8 cellular contexts compared by ENCODE assay signal in the genomic region with DNA sequence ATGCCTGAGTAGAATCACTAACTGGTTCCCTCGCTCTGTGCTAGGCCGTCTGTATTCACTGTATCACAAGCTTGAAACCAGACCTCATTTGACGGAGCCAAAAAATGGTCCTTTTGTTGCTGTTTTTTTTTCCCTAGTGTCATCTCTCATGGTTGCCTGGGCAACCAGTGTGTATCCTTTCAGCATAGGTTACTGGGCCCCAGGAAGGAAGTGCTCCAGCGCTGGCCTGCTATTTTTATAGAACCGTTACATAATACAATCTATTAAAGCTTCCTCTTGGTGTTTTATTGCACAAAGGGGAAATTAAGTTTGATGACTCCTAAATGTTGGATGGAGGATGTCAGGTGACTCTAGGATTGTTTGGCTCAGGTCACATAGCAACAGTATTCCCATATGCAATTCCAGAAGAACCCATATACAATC.
DNase-seq lines count a peak whose midpoint lies in the region; ATAC-seq lines count a peak whose summit lies in the region.

No MANE protein-coding gene starts in this region.

- ATAC-seq in GM21447 (IDR thresholded peaks at IDR 0.05; ENCODE audit: unreplicated experiment) (peak; percentile 72), GM18873 (IDR thresholded peaks at IDR 0.05; ENCODE audit: low FRiP score, unreplicated experiment) (no peak)

- H3K27ac Mint-ChIP-seq in activated naive CD8-positive, alpha-beta T cell treated with anti-CD3 and anti-CD28 coated beads for 36 hours: peak overlapping the region; percentile 40

- peaks cover 2% of the 10 kb centered on the region for H3K36me3 Mint-ChIP-seq in activated naive CD8-positive, alpha-beta T cell treated with anti-CD3 and anti-CD28 coated beads for 36 hours

- no peak overlapping the region for H3K4me3 Mint-ChIP-seq in activated naive CD8-positive, alpha-beta T cell treated with anti-CD3 and anti-CD28 coated beads for 36 hours

- H3K4me1 Mint-ChIP-seq in activated naive CD8-positive, alpha-beta T cell treated with anti-CD3 and anti-CD28 coated beads for 36 hours: peaks cover 18% of the 10 kb centered on the region

- DNase-seq in CD1c-positive myeloid dendritic cell (ENCODE audit: extremely low spot score) (peak; percentile 81), NCI-H2081 (lab: John Stamatoyannopoulos, UW) (peak; percentile 75 to 84), iPS-NIHi11 (ENCODE audit: low spot score) (peak; percentile 23), DMS 273 (lab: John Stamatoyannopoulos, UW; ENCODE audit: unreplicated experiment) (no peak)
- DNase-seq in activated naive CD8-positive, alpha-beta T cell treated with anti-CD3 and anti-CD28 coated beads for 36 hours: peak; percentile 41
- peak; percentile 5 for DNase-seq in stimulated activated CD8-positive, alpha-beta memory T cell treated with anti-CD3 and anti-CD28 coated beads, Interleukin-4, amount 100 ng/mL, for 1 hour (ENCODE audit: low read depth in 2 of 2, low spot score in 1 of 2)

- H3K9me3 Mint-ChIP-seq in activated naive CD8-positive, alpha-beta T cell treated with anti-CD3 and anti-CD28 coated beads for 36 hours: peaks cover 1% of the 10 kb centered on the region

- no peaks in the 10 kb centered on the region for H3K27me3 Mint-ChIP-seq in activated naive CD8-positive, alpha-beta T cell treated with anti-CD3 and anti-CD28 coated beads for 36 hours
